In the genomic region with DNA sequence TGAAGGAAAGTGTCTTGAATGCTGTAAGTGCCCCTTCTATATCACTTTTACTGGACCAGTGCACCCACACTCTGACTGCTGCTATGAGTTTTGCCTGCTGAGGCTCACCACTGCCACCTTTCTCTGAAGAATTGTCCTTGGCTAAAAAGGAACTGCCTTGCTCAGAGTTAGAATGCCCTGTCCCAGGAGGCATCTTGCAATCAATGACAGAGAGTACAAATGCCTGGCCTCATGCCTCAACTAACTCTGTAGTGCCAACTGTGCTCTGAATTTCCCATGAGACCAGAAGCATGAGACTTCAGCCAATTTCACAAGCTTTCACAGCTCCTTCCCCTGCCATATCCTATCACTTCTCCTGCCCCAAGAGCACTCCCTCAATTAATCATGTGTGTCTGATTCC, we compare ENCODE assay signal across 17 cellular contexts.
DNase-seq lines count a peak whose midpoint lies in the region; ATAC-seq and TF ChIP-seq lines count a peak whose summit lies in the region.
"Had no signal": no experiment of that assay in that cellular context is flagged by ENCODE, and none has a peak within 500 bp of the region (broad histone marks: within the 10 kb centered on the region; RNA-seq: fewer than 3 reads in every experiment).

No MANE protein-coding gene starts in this region.

- no peaks in the 10 kb centered on the region for H3K27me3 ChIP-seq in BE2C
- H3K27me3 ChIP-seq in effector memory CD4-positive, alpha-beta T cell (replicated peaks; ENCODE audit: control insufficient read depth, insufficient read depth, low read length, poor library complexity, severe bottlenecking): no peaks in the 10 kb centered on the region
- H3K27me3 ChIP-seq in CD8-positive, alpha-beta T cell (ENCODE audit: insufficient read depth, low read length): no peaks in the 10 kb centered on the region
- H3K27me3 ChIP-seq: hepatocyte had no signal

- H3K36me3 ChIP-seq in BE2C (no peaks in the 10 kb centered on the region), mucosa of descending colon (ENCODE audit: low read depth) (no peaks in the 10 kb centered on the region)
- H3K36me3 ChIP-seq in effector memory CD4-positive, alpha-beta T cell (ENCODE audit: control insufficient read depth, insufficient read depth, low read length): no peaks in the 10 kb centered on the region
- H3K36me3 ChIP-seq in CD8-positive, alpha-beta T cell (ENCODE audit: insufficient read depth, low read length): no peaks in the 10 kb centered on the region

- H3K36me3 Mint-ChIP-seq in CD8-positive, alpha-beta T cell: no peaks in the 10 kb centered on the region

- TF ChIP-seq CTCF in BE2C (IDR thresholded peaks at IDR 0.05; ENCODE audit: low read depth, low read length) (peak; percentile 33), coronary artery (IDR thresholded peaks at IDR 0.05) (no peak), mucosa of descending colon (IDR thresholded peaks at IDR 0.05) (no peak)
- no peak for TF ChIP-seq CTCF in CD8-positive, alpha-beta T cell (IDR thresholded peaks at IDR 0.05)

- no peak overlapping the region for H3K27ac ChIP-seq in coronary artery
- no peak overlapping the region for H3K27ac ChIP-seq in effector memory CD4-positive, alpha-beta T cell (ENCODE audit: insufficient read depth, low read length, poor library complexity, severe bottlenecking)
- no peak overlapping the region for H3K27ac ChIP-seq in CD8-positive, alpha-beta T cell (ENCODE audit: low read depth, low read length)
- H3K27ac ChIP-seq: GM23248, hepatocyte, parathyroid adenoma had no signal

- H3K4me3 Mint-ChIP-seq in CD8-positive, alpha-beta T cell: no peak overlapping the region
- H3K4me3 Mint-ChIP-seq: B cell had no signal

- no peaks in the 10 kb centered on the region for H3K9me3 ChIP-seq in BE2C
- H3K9me3 ChIP-seq in mucosa of descending colon: peaks cover 10% of the 10 kb centered on the region
- no peaks in the 10 kb centered on the region for H3K9me3 ChIP-seq in effector memory CD4-positive, alpha-beta T cell (ENCODE audit: control insufficient read depth, low read length)
- no peaks in the 10 kb centered on the region for H3K9me3 ChIP-seq in CD8-positive, alpha-beta T cell (ENCODE audit: low read length)

- no peaks in the 10 kb centered on the region for H3K4me1 Mint-ChIP-seq in CD8-positive, alpha-beta T cell (ENCODE audit: low read depth)

- intact Hi-C loops in mucosa of descending colon (cut with DNase I, micrococcal nuclease): no loop called here
- intact Hi-C loops in CD8-positive, alpha-beta T cell (cut with DNase I, micrococcal nuclease): no loop called here

- no peak overlapping the region for H3K4me3 ChIP-seq in BE2C (ENCODE audit: low read depth, low read length)
- H3K4me3 ChIP-seq in coronary artery: no peak overlapping the region
- no peak overlapping the region for H3K4me3 ChIP-seq in mucosa of descending colon
- no peak overlapping the region for H3K4me3 ChIP-seq in effector memory CD4-positive, alpha-beta T cell (ENCODE audit: insufficient read depth, low read depth, low read length, poor library complexity, severe bottlenecking)
- H3K4me3 ChIP-seq in CD8-positive, alpha-beta T cell (ENCODE audit: low read depth, low read length): no peak overlapping the region
- H3K4me3 ChIP-seq: GM23248, hepatocyte, lung had no signal

- no peaks in the 10 kb centered on the region for H3K27me3 Mint-ChIP-seq in CD8-positive, alpha-beta T cell (ENCODE audit: low read depth)
- H3K27me3 Mint-ChIP-seq: B cell had no signal

- peak; percentile 30 for ATAC-seq in mucosa of descending colon
- no peak for ATAC-seq in CD8-positive, alpha-beta T cell

- CTCF ChIA-PET in CD8-positive, alpha-beta T cell (lab: Charles Lee): no interaction called here

- H3K9me3 Mint-ChIP-seq in CD8-positive, alpha-beta T cell: peaks cover 15% of the 10 kb centered on the region

- POLR2A ChIA-PET in CD8-positive, alpha-beta T cell (lab: Charles Lee): no interaction called here

- DNase-seq in BE2C (peak; percentile 11), NCI-H446 (lab: John Stamatoyannopoulos, UW) (peak; percentile 34 to 84), coronary artery (ENCODE audit: low spot score) (peak; percentile 76), mucosa of descending colon (peak in 1 of 3 donors; percentile 24), A172 (ENCODE audit: low spot score) (no peak)
- no peak for DNase-seq in effector memory CD4-positive, alpha-beta T cell
- no peak for DNase-seq in CD8-positive, alpha-beta T cell
- DNase-seq in NK-92 treated with Interleukin-12 subunit alpha and Interleukin-12 subunit beta, amount 100 ng/mL, for 24 hours (lab: John Stamatoyannopoulos, UW): no peak
- DNase-seq: effector CD8-positive, alpha-beta T cell; GM23248; MV-4-11; NCI-H526 treated with DMSO at 0.1 percent for 48 hours; stimulated activated CD4-positive, alpha-beta T cell treated with anti-CD3 and anti-CD28 coated beads, Interleukin-2, amount 100 ng/mL, for 24 hours had no signal

- H3K4me1 ChIP-seq in BE2C (no peaks in the 10 kb centered on the region), mucosa of descending colon (ENCODE audit: low read depth) (no peaks in the 10 kb centered on the region)
- H3K4me1 ChIP-seq in effector memory CD4-positive, alpha-beta T cell (ENCODE audit: control insufficient read depth, insufficient read depth, low read length, poor library complexity, severe bottlenecking): no peaks in the 10 kb centered on the region
- no peaks in the 10 kb centered on the region for H3K4me1 ChIP-seq in CD8-positive, alpha-beta T cell (ENCODE audit: insufficient read depth, low read length)
- H3K4me1 ChIP-seq: parathyroid adenoma had no signal

- H3K27ac Mint-ChIP-seq in CD8-positive, alpha-beta T cell: no peak overlapping the region
- H3K27ac Mint-ChIP-seq: B cell had no signal

Comparison
In these comparisons a context has a peak if more than half of its experiments do, and no peak if none do; other contexts are left out.
1. DNase-seq: peak in BE2C (single experiment), NCI-H446 (2 of 2) and coronary artery (single experiment); none in effector memory CD4-positive, alpha-beta T cell (0 of 3), CD8-positive, alpha-beta T cell (0 of 7), A172 (single experiment) and NK-92 treated with Interleukin-12 subunit alpha and Interleukin-12 subunit beta, amount 100 ng/mL, for 24 hours (single experiment).